30 cellular contexts compared by ENCODE assay signal in genomic region chr14:89162586-89162985, GRCh38.
"Had no signal": no experiment of that assay in that cellular context is flagged by ENCODE, and none has a peak within 500 bp of the region (broad histone marks: within the 10 kb centered on the region; RNA-seq: fewer than 3 reads in every experiment).

No MANE protein-coding gene starts in this region.

- H3K9me3 ChIP-seq: ovary, psoas muscle, spleen, suprapubic skin, testis, tibial artery, transverse colon, upper lobe of right lung, uterus had no signal

- H3K9me3 Mint-ChIP-seq: naive thymus-derived CD4-positive, alpha-beta T cell; natural killer cell; nephron; neural crest cell; stimulated activated memory B cell treated with anti-CD40 and anti-IgM and Interleukin-4, amounts not matched to agents 10 μg/mL and 1 μg/mL and 100 μg/mL, for 72 hours; stimulated activated naive CD8-positive, alpha-beta T cell treated with anti-CD3 and anti-CD28 coated beads, Interleukin-15, amount 100 ng/mL, for 72 hours; type B pancreatic cell had no signal

- H3K27ac ChIP-seq: ovary, parathyroid adenoma, psoas muscle, spleen, suprapubic skin, testis, tibial artery, transverse colon, upper lobe of right lung, uterus had no signal

- H3K27ac Mint-ChIP-seq: natural killer cell; nephron; progenitor cell of endocrine pancreas; stimulated activated memory B cell treated with anti-CD40 and anti-IgM and Interleukin-4, amounts not matched to agents 10 μg/mL and 1 μg/mL and 100 μg/mL, for 72 hours; type B pancreatic cell had no signal

- H3K27me3 ChIP-seq: ovary, spleen, suprapubic skin, testis, tibial artery, transverse colon, upper lobe of right lung, uterus had no signal

- H3K27me3 Mint-ChIP-seq: naive thymus-derived CD4-positive, alpha-beta T cell; stimulated activated memory B cell treated with anti-CD40 and anti-IgM and Interleukin-4, amounts not matched to agents 10 μg/mL and 1 μg/mL and 100 μg/mL, for 72 hours; stimulated activated naive CD8-positive, alpha-beta T cell treated with anti-CD3 and anti-CD28 coated beads, Interleukin-15, amount 100 ng/mL, for 72 hours; type B pancreatic cell had no signal

- DNase-seq: naive thymus-derived CD4-positive, alpha-beta T cell; natural killer cell; occipital lobe; ovary; psoas muscle; spleen; stimulated activated CD4-positive, alpha-beta T cell treated with anti-CD3 and anti-CD28 coated beads, Interleukin-12 subunit alpha, Interleukin-12 subunit beta, amount 100 ng/mL, for 4 hours; stimulated activated CD4-positive, alpha-beta T cell treated with anti-CD3 and anti-CD28 coated beads, Interleukin-1b, Interleukin-23, amount 100 ng/mL, for 48 hours; stimulated activated CD4-positive, alpha-beta T cell treated with anti-CD3 and anti-CD28 coated beads, Interleukin-4, amount 100 ng/mL, for 1 hour; stimulated activated CD4-positive, alpha-beta T cell treated with anti-CD3 and anti-CD28 coated beads, Interleukin-4, amount 100 ng/mL, for 4 hours; stimulated activated CD8-positive, alpha-beta memory T cell treated with anti-CD3 and anti-CD28 coated beads, Interleukin-4, amount 100 ng/mL, for 48 hours; stimulated activated naive CD4-positive, alpha-beta T cell; stimulated activated naive CD8-positive, alpha-beta T cell treated with anti-CD3 and anti-CD28 coated beads, Interleukin-15, amount 100 ng/mL, for 72 hours; stimulated activated naive CD8-positive, alpha-beta T cell treated with anti-CD3 and anti-CD28 coated beads, Interleukin-15, Interleukin-2, amounts not matched to agents 100 U/mL and 50 U/mL, for 24 hours; substantia nigra; testis; tibial artery; transverse colon; upper lobe of right lung; uterus had no signal

- H2AFZ ChIP-seq: parathyroid adenoma had no signal

- ATAC-seq: naive thymus-derived CD4-positive, alpha-beta T cell; natural killer cell; sciatic nerve; stimulated activated memory B cell treated with anti-CD40 and anti-IgM and Interleukin-4, amounts not matched to agents 10 μg/mL and 1 μg/mL and 100 μg/mL, for 72 hours; stimulated activated naive CD8-positive, alpha-beta T cell treated with anti-CD3 and anti-CD28 coated beads, Interleukin-15, amount 100 ng/mL, for 72 hours; stimulated activated naive CD8-positive, alpha-beta T cell treated with anti-CD3 and anti-CD28 coated beads, Interleukin-15, Interleukin-2, amounts not matched to agents 100 U/mL and 50 U/mL, for 24 hours; upper lobe of right lung had no signal

- H3K4me1 ChIP-seq: parathyroid adenoma, testis had no signal

- H3K79me2 ChIP-seq: parathyroid adenoma had no signal

- H3K4me2 ChIP-seq: smooth muscle cell had no signal

- H3K36me3 ChIP-seq: ovary, uterus had no signal

- H3K4me3 Mint-ChIP-seq: naive thymus-derived CD4-positive, alpha-beta T cell; natural killer cell; nephron; neural crest cell; stimulated activated memory B cell treated with anti-CD40 and anti-IgM and Interleukin-4, amounts not matched to agents 10 μg/mL and 1 μg/mL and 100 μg/mL, for 72 hours; stimulated activated naive CD8-positive, alpha-beta T cell treated with anti-CD3 and anti-CD28 coated beads, Interleukin-15, amount 100 ng/mL, for 72 hours; type B pancreatic cell had no signal

- H3K4me3 ChIP-seq: ovary, psoas muscle, skin epidermis, smooth muscle cell, spleen, suprapubic skin, testis, tibial artery, transverse colon, upper lobe of right lung, uterus had no signal

- H3K9ac ChIP-seq: parathyroid adenoma had no signal
